31 cellular contexts compared by ENCODE assay signal in the genomic region with DNA sequence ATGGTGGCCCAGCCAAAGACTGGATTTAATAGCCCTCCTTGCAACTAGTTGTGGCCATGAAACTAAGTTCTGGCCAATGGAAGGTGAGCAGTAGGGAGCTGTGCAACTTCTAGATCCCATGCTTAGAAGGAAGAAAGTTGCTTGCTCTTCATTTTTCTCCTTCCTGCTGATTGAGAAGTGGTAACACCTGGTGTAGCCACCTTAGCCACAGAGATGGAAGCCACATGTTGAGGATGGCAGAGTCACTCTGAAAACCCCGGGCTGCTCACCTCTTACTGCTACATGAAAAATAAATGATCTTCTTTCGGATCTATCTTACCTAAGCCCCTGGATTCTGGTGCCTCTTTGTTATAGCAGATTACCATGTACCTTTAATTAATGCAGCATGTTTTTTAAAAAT.
"Had no signal": no experiment of that assay in that cellular context is flagged by ENCODE, and none has a peak within 500 bp of the region (broad histone marks: within the 10 kb centered on the region; RNA-seq: fewer than 3 reads in every experiment).

No MANE protein-coding gene starts in this region.

- H3K4me1 Mint-ChIP-seq: central memory CD8-positive, alpha-beta T cell had no signal

- H3K27me3 Mint-ChIP-seq: activated naive CD4-positive, alpha-beta T cell treated with anti-CD3 and anti-CD28 coated beads, Interleukin-2, amount 50 U/mL, for 24 hours; central memory CD8-positive, alpha-beta T cell had no signal

- H3K27ac Mint-ChIP-seq: activated naive CD4-positive, alpha-beta T cell treated with anti-CD3 and anti-CD28 coated beads, Interleukin-2, amount 50 U/mL, for 24 hours had no signal

- H3K9me3 ChIP-seq: colonic mucosa, MG63 had no signal

- H3K9me3 Mint-ChIP-seq: activated naive CD4-positive, alpha-beta T cell treated with anti-CD3 and anti-CD28 coated beads, Interleukin-2, amount 50 U/mL, for 24 hours; central memory CD8-positive, alpha-beta T cell had no signal

- H3K36me3 Mint-ChIP-seq: activated naive CD4-positive, alpha-beta T cell treated with anti-CD3 and anti-CD28 coated beads, Interleukin-2, amount 50 U/mL, for 24 hours had no signal

- H3K36me3 ChIP-seq: brain microvascular endothelial cell, colonic mucosa, MG63, WERI-Rb-1 had no signal

- H3K4me3 ChIP-seq: colonic mucosa, MG63, PC-9 had no signal

- H3K4me3 Mint-ChIP-seq: activated naive CD4-positive, alpha-beta T cell treated with anti-CD3 and anti-CD28 coated beads, Interleukin-2, amount 50 U/mL, for 24 hours; central memory CD8-positive, alpha-beta T cell had no signal

- H2AFZ ChIP-seq: PC-9 had no signal

- H3K4me1 ChIP-seq: colonic mucosa had no signal

- H3K27me3 ChIP-seq: colonic mucosa, MG63 had no signal

- H3K4me2 ChIP-seq: PC-9 had no signal

- H3K27ac ChIP-seq: brain microvascular endothelial cell, colonic mucosa, PC-9, WERI-Rb-1 had no signal

- DNase-seq: activated CD4-positive, alpha-beta T cell treated with anti-CD3 and anti-CD28 coated beads for 1 hour; activated CD4-positive, alpha-beta T cell treated with anti-CD3 and anti-CD28 coated beads for 48 hours; activated CD4-positive, alpha-beta T cell treated with anti-CD3 and anti-CD28 coated beads, Interleukin-2, amount 50 U/mL, for 4 hours; activated CD4-positive, CD25-positive, alpha-beta regulatory T cell; activated CD8-positive, alpha-beta memory T cell treated with anti-CD3 and anti-CD28 coated beads, Interleukin-2, amount 50 U/mL, for 4 hours; activated effector memory CD4-positive, alpha-beta T cell treated with anti-CD3 and anti-CD28 coated beads, Interleukin-2, amount 50 U/mL, for 16 hours; activated naive CD4-positive, alpha-beta T cell; activated T-cell treated with anti-CD3 and anti-CD28 coated beads, Interleukin-2, amount 50 U/mL, for 48 hours; amniotic stem cell; brain microvascular endothelial cell; colonic mucosa; IMR-90; Kasumi-1; KBM-7; MG63; NCI-H1092 treated with DMSO at 0.1 percent for 48 hours; NCI-H1417; NCI-H146; NCI-H187; NCI-H2029 treated with DMSO at 0.1 percent for 48 hours; NCI-H2107; NCI-H2171; NCI-H510A; NCI-H526; NCI-H748 treated with DMSO at 0.1 percent for 48 hours; PC-9; Right ventricle myocardium superior; T1000; WERI-Rb-1 had no signal
